1 cellular context compared by ENCODE assay signal in the genomic region with DNA sequence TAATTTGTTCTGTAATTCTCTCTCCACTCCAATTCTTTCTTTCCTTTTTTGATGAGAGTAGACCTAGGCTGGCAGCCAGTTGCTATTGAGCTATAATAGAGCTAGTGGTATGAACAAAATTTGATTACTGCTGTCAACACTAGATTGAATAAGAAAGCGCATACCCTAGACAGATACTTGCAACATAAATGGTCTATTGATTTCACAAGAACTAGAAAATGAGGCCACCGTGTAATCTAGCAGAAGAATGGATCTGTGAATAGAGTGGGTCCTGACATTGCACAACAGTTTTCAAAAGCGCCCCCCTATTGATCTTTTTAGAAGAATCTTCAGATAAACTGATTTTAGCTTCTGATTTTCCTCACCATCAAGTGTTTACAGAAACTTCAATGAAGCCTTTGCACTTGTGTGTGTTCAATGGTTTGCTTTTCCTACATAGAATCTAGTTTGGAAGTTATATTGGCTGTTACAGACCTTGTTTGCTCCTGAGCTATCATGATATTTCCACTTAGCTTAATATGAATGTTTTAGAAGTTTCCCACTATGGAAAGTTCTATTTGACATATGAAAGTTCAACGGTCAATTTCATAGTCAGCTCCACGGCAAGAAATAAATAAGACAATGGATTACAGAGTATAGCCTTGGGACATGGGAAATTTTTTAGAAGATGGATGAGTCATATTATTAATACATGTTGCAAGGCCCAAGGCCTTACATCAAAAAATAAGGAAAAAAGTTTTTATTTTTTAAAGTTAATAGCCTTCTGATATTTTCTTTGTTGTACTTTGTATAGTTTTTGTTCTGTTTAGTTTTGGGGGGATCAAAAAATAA.
A peak's percentile ranks its signal among the peaks of the same experiment; 100 is the strongest.
TF ChIP-seq lines count a peak whose summit lies in the region.

No MANE protein-coding gene starts in this region.

TF ChIP-seq in HepG2, 621 proteins besides CTCF, POLR2A, EP300 and RAD21 (continued from another document):
- TF ChIP-seq ZNF776 (CRISPR knock-in tag; IDR thresholded peaks at IDR 0.05), result no peak
- no peak for TF ChIP-seq ZNF10 (CRISPR knock-in tag; IDR thresholded peaks at IDR 0.05; ENCODE audit: borderline replicate concordance, low read depth)
- 0 out of 2 replicates have a peak, but pooled peaks have one; percentile 38 for TF ChIP-seq HOXD1 (CRISPR knock-in tag; IDR thresholded peaks at IDR 0.05)
- TF ChIP-seq ZFP37 (CRISPR knock-in tag; IDR thresholded peaks at IDR 0.05; ENCODE audit: borderline replicate concordance), result no peak
- TF ChIP-seq ZNF572 (CRISPR knock-in tag; IDR thresholded peaks at IDR 0.05), result no peak
- TF ChIP-seq ZNF441 (CRISPR knock-in tag; IDR thresholded peaks at IDR 0.05; ENCODE audit: borderline replicate concordance), result no peak
- TF ChIP-seq, protein P1, sequence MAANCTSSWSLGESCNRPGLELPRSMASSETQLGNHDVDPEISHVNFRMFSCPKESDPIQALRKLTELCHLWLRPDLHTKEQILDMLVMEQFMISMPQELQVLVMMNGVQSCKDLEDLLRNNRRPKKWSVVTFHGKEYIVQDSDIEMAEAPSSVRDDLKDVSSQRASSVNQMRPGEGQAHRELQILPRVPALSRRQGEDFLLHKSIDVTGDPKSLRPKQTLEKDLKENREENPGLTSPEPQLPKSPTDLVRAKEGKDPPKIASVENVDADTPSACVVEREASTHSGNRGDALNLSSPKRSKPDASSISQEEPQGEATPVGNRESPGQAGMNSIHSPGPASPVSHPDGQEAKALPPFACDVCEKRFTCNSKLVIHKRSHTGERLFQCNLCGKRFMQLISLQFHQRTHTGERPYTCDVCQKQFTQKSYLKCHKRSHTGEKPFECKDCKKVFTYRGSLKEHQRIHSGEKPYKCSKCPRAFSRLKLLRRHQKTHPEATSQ (CRISPR knock-in tag; IDR thresholded peaks at IDR 0.05; ENCODE audit: borderline replicate concordance), result no peak
- TF ChIP-seq JDP2 (CRISPR knock-in tag; IDR thresholded peaks at IDR 0.05; ENCODE audit: borderline replicate concordance), result no peak
- TF ChIP-seq NR2F1 (CRISPR knock-in tag; IDR thresholded peaks at IDR 0.05), result no peak
- TF ChIP-seq, protein P2, sequence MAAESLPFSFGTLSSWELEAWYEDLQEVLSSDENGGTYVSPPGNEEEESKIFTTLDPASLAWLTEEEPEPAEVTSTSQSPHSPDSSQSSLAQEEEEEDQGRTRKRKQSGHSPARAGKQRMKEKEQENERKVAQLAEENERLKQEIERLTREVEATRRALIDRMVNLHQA (CRISPR knock-in tag; IDR thresholded peaks at IDR 0.05), result no peak
- TF ChIP-seq NFATC3 (CRISPR knock-in tag; IDR thresholded peaks at IDR 0.05), result no peak
- TF ChIP-seq ZMAT3 (CRISPR knock-in tag; conservative IDR thresholded peaks at IDR 0.05), result no peak
- TF ChIP-seq ZNF33B (CRISPR knock-in tag; IDR thresholded peaks at IDR 0.05), result no peak
- no peak for TF ChIP-seq ZNF567 (CRISPR knock-in tag; IDR thresholded peaks at IDR 0.05; ENCODE audit: borderline replicate concordance)
- TF ChIP-seq, protein P3, sequence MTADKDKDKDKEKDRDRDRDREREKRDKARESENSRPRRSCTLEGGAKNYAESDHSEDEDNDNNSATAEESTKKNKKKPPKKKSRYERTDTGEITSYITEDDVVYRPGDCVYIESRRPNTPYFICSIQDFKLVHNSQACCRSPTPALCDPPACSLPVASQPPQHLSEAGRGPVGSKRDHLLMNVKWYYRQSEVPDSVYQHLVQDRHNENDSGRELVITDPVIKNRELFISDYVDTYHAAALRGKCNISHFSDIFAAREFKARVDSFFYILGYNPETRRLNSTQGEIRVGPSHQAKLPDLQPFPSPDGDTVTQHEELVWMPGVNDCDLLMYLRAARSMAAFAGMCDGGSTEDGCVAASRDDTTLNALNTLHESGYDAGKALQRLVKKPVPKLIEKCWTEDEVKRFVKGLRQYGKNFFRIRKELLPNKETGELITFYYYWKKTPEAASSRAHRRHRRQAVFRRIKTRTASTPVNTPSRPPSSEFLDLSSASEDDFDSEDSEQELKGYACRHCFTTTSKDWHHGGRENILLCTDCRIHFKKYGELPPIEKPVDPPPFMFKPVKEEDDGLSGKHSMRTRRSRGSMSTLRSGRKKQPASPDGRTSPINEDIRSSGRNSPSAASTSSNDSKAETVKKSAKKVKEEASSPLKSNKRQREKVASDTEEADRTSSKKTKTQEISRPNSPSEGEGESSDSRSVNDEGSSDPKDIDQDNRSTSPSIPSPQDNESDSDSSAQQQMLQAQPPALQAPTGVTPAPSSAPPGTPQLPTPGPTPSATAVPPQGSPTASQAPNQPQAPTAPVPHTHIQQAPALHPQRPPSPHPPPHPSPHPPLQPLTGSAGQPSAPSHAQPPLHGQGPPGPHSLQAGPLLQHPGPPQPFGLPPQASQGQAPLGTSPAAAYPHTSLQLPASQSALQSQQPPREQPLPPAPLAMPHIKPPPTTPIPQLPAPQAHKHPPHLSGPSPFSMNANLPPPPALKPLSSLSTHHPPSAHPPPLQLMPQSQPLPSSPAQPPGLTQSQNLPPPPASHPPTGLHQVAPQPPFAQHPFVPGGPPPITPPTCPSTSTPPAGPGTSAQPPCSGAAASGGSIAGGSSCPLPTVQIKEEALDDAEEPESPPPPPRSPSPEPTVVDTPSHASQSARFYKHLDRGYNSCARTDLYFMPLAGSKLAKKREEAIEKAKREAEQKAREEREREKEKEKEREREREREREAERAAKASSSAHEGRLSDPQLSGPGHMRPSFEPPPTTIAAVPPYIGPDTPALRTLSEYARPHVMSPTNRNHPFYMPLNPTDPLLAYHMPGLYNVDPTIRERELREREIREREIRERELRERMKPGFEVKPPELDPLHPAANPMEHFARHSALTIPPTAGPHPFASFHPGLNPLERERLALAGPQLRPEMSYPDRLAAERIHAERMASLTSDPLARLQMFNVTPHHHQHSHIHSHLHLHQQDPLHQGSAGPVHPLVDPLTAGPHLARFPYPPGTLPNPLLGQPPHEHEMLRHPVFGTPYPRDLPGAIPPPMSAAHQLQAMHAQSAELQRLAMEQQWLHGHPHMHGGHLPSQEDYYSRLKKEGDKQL (CRISPR knock-in tag; IDR thresholded peaks at IDR 0.05; ENCODE audit: low read depth), result peak; percentile 69; the same call in 1 of the 2 replicates
- TF ChIP-seq ATF7 (IDR thresholded peaks at IDR 0.05), result no peak
- TF ChIP-seq ATF7 (CRISPR knock-in tag; IDR thresholded peaks at IDR 0.05), result no peak
- TF ChIP-seq ZNF30 (CRISPR knock-in tag; IDR thresholded peaks at IDR 0.05), result no peak
- TF ChIP-seq KDM2A (CRISPR knock-in tag; IDR thresholded peaks at IDR 0.05; ENCODE audit: borderline replicate concordance, low read depth), result no peak
- no peak for TF ChIP-seq ZBTB8A (CRISPR knock-in tag; IDR thresholded peaks at IDR 0.05; ENCODE audit: borderline replicate concordance, low read depth)
- no peak for TF ChIP-seq SOX6 (IDR thresholded peaks at IDR 0.05)
- peak; percentile 96 for TF ChIP-seq SOX6 (CRISPR knock-in tag; IDR thresholded peaks at IDR 0.05)
- TF ChIP-seq, protein P4, sequence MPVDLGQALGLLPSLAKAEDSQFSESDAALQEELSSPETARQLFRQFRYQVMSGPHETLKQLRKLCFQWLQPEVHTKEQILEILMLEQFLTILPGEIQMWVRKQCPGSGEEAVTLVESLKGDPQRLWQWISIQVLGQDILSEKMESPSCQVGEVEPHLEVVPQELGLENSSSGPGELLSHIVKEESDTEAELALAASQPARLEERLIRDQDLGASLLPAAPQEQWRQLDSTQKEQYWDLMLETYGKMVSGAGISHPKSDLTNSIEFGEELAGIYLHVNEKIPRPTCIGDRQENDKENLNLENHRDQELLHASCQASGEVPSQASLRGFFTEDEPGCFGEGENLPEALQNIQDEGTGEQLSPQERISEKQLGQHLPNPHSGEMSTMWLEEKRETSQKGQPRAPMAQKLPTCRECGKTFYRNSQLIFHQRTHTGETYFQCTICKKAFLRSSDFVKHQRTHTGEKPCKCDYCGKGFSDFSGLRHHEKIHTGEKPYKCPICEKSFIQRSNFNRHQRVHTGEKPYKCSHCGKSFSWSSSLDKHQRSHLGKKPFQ (CRISPR knock-in tag; IDR thresholded peaks at IDR 0.05; ENCODE audit: insufficient replicate concordance), result no peak
- TF ChIP-seq ZNF766 (CRISPR knock-in tag; IDR thresholded peaks at IDR 0.05; ENCODE audit: borderline replicate concordance), result no peak
- no peak for TF ChIP-seq TAF15 (IDR thresholded peaks at IDR 0.05; ENCODE audit: low read depth, low read length, poor library complexity, severe bottlenecking)
- TF ChIP-seq SIX1 (CRISPR knock-in tag; IDR thresholded peaks at IDR 0.05; ENCODE audit: borderline replicate concordance), result no peak
- no peak for TF ChIP-seq RORA (CRISPR knock-in tag; IDR thresholded peaks at IDR 0.05)
- TF ChIP-seq ZNF484 (CRISPR knock-in tag; IDR thresholded peaks at IDR 0.05; ENCODE audit: borderline replicate concordance, low read depth), result no peak
- TF ChIP-seq, protein P5, sequence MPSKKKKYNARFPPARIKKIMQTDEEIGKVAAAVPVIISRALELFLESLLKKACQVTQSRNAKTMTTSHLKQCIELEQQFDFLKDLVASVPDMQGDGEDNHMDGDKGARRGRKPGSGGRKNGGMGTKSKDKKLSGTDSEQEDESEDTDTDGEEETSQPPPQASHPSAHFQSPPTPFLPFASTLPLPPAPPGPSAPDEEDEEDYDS (CRISPR knock-in tag; IDR thresholded peaks at IDR 0.05), result no peak; the same call in 1 of the 2 replicates
- TF ChIP-seq TOPORS (CRISPR knock-in tag; IDR thresholded peaks at IDR 0.05), result no peak
- no peak for TF ChIP-seq GABPB1 (CRISPR knock-in tag; IDR thresholded peaks at IDR 0.05)
- TF ChIP-seq, protein P6, sequence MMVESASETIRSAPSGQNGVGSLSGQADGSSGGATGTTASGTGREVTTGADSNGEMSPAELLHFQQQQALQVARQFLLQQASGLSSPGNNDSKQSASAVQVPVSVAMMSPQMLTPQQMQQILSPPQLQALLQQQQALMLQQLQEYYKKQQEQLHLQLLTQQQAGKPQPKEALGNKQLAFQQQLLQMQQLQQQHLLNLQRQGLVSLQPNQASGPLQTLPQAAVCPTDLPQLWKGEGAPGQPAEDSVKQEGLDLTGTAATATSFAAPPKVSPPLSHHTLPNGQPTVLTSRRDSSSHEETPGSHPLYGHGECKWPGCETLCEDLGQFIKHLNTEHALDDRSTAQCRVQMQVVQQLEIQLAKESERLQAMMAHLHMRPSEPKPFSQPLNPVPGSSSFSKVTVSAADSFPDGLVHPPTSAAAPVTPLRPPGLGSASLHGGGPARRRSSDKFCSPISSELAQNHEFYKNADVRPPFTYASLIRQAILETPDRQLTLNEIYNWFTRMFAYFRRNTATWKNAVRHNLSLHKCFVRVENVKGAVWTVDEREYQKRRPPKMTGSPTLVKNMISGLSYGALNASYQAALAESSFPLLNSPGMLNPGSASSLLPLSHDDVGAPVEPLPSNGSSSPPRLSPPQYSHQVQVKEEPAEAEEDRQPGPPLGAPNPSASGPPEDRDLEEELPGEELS (CRISPR knock-in tag; IDR thresholded peaks at IDR 0.05), result peak; percentile 86
- TF ChIP-seq, protein P7, sequence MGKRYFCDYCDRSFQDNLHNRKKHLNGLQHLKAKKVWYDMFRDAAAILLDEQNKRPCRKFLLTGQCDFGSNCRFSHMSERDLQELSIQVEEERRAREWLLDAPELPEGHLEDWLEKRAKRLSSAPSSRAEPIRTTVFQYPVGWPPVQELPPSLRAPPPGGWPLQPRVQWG (CRISPR knock-in tag; IDR thresholded peaks at IDR 0.05; ENCODE audit: borderline replicate concordance, low read depth), result no peak
- TF ChIP-seq ZNF850 (CRISPR knock-in tag; conservative IDR thresholded peaks at IDR 0.05), result no peak
- TF ChIP-seq, protein P8, sequence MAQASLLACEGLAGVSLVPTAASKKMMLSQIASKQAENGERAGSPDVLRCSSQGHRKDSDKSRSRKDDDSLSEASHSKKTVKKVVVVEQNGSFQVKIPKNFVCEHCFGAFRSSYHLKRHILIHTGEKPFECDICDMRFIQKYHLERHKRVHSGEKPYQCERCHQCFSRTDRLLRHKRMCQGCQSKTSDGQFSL (CRISPR knock-in tag; IDR thresholded peaks at IDR 0.05), result no peak
- TF ChIP-seq ZC3H4 (CRISPR knock-in tag; IDR thresholded peaks at IDR 0.05; ENCODE audit: borderline replicate concordance), result no peak
- no peak for TF ChIP-seq PHF20 (CRISPR knock-in tag; IDR thresholded peaks at IDR 0.05)
- TF ChIP-seq MATR3 (CRISPR knock-in tag; IDR thresholded peaks at IDR 0.05), result no peak
- no peak for TF ChIP-seq ZNF788 (CRISPR knock-in tag; IDR thresholded peaks at IDR 0.05; ENCODE audit: borderline replicate concordance)
- TF ChIP-seq, protein P9, sequence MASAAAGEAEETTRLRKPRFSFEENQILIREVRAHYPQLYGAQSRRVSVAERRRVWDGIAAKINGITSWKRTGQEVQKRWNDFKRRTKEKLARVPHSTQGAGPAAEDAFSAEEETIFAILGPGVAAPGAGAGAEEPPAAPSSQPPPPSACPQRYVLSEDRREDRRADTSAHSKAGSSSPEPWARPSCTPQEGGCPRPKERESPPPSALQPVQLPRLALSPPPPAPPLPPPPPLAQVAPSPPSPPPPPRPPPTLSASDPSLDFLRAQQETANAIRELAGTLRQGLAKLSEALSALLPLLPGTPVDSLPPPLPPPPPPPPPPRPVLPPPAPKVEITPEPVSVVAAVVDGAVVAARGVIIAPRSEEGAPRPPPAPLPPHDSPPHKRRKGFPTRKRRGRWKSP (CRISPR knock-in tag; IDR thresholded peaks at IDR 0.05), result peak; percentile 42; the same call in 1 of the 2 replicates
- TF ChIP-seq ASH2L (IDR thresholded peaks at IDR 0.05; ENCODE audit: insufficient read length, low read depth, low read length), result peak; percentile 33
- no peak for TF ChIP-seq GABPA (IDR thresholded peaks at IDR 0.05; ENCODE audit: low read depth, low read length)
- TF ChIP-seq GABPA (CRISPR knock-in tag; IDR thresholded peaks at IDR 0.05; ENCODE audit: low read depth), result no peak
- TF ChIP-seq NFE2 (CRISPR knock-in tag; IDR thresholded peaks at IDR 0.05), result no peak
- TF ChIP-seq, protein P10, sequence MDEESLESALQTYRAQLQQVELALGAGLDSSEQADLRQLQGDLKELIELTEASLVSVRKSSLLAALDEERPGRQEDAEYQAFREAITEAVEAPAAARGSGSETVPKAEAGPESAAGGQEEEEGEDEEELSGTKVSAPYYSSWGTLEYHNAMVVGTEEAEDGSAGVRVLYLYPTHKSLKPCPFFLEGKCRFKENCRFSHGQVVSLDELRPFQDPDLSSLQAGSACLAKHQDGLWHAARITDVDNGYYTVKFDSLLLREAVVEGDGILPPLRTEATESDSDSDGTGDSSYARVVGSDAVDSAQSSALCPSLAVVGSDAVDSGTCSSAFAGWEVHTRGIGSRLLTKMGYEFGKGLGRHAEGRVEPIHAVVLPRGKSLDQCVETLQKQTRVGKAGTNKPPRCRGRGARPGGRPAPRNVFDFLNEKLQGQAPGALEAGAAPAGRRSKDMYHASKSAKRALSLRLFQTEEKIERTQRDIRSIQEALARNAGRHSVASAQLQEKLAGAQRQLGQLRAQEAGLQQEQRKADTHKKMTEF (CRISPR knock-in tag; IDR thresholded peaks at IDR 0.05), result peak; percentile 78
- TF ChIP-seq ZNF350 (CRISPR knock-in tag; IDR thresholded peaks at IDR 0.05; ENCODE audit: borderline replicate concordance, low read depth), result no peak
- TF ChIP-seq ZNF136 (CRISPR knock-in tag; IDR thresholded peaks at IDR 0.05; ENCODE audit: low read depth), result no peak
